In the genomic region with DNA sequence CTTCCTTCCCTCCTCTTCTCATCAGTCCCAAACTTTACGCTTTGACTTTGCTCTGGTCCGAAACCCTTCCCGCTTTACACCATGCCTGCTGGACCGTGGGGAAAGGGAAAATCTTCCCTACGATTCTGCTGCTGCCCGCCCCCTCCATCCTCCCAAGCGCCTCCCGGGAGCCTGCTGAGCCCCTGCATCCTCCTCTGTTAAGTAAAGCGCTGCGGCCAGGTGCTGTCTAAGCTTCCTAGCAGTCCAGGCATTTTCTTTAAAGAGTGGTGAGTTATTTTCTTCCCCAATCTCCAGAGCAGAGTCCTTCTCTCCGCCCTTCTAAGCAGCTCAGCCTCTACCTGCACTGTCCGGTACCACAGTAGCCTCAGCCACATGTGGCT, we compare ENCODE assay signal across 20 cellular contexts.
DNase-seq lines count a peak whose midpoint lies in the region; ATAC-seq, FAIRE-seq and TF ChIP-seq lines count a peak whose summit lies in the region.
"Had no signal": no experiment of that assay in that cellular context is flagged by ENCODE, and none has a peak within 500 bp of the region (broad histone marks: within the 10 kb centered on the region; RNA-seq: fewer than 3 reads in every experiment).

No MANE protein-coding gene starts in this region.

- H3F3A ChIP-seq in neural progenitor cell (ENCODE audit: low read depth): no peaks in the 10 kb centered on the region

- no peak for FAIRE-seq in GM12892 (lab: Jason Lieb, UNC)
- FAIRE-seq: GM12878 had no signal

- peaks cover 22% of the 10 kb centered on the region for H3K27me3 Mint-ChIP-seq in neural progenitor cell (ENCODE audit: insufficient read depth, low read depth)

- H3K36me3 Mint-ChIP-seq in neural progenitor cell: no peaks in the 10 kb centered on the region

- no peak overlapping the region for H3K4me2 ChIP-seq in neural progenitor cell
- H3K4me2 ChIP-seq: BLaER1 treated with 17β-estradiol and CSF1 and Interleukin-3, amounts not matched to agents 10 nM and 100 nM had no signal

- H3K27ac Mint-ChIP-seq in neural progenitor cell: no peak overlapping the region
- H3K27ac Mint-ChIP-seq: CD4-positive, alpha-beta memory T cell had no signal

- H2AFZ ChIP-seq in neural progenitor cell (replicated peaks): no peak overlapping the region

- H3K36me3 ChIP-seq in neural progenitor cell: no peaks in the 10 kb centered on the region
- H3K36me3 ChIP-seq: BLaER1 treated with 17β-estradiol and CSF1 and Interleukin-3, amounts not matched to agents 10 nM and 100 nM had no signal

- ATAC-seq in HG03135 (IDR thresholded peaks at IDR 0.05; ENCODE audit: unreplicated experiment) (no peak), GM21717 (IDR thresholded peaks at IDR 0.05; ENCODE audit: unreplicated experiment) (no peak)
- ATAC-seq: GM12878 had no signal

- peak overlapping the region; percentile 48 for H3K4me3 ChIP-seq in coronary artery
- no peak overlapping the region for H3K4me3 ChIP-seq in neural progenitor cell
- H3K4me3 ChIP-seq: BLaER1 treated with 17β-estradiol and CSF1 and Interleukin-3, amounts not matched to agents 10 nM and 100 nM; GM12878 had no signal

- TF ChIP-seq CTCF in coronary artery (IDR thresholded peaks at IDR 0.05) (no peak), neural progenitor cell (IDR thresholded peaks at IDR 0.05) (no peak)

- no peaks in the 10 kb centered on the region for H4K20me1 ChIP-seq in neural progenitor cell (ENCODE audit: low read depth)
- H4K20me1 ChIP-seq: BLaER1 treated with 17β-estradiol and CSF1 and Interleukin-3, amounts not matched to agents 10 nM and 100 nM had no signal

- DNase-seq in NCI-H146 (lab: John Stamatoyannopoulos, UW): peak; percentile 1
- DNase-seq in NCI-H146 treated with DMSO at 0.1 percent for 48 hours (lab: John Stamatoyannopoulos, UW; ENCODE audit: unreplicated experiment): no peak
- no peak for DNase-seq in coronary artery (ENCODE audit: low spot score)
- DNase-seq in neural progenitor cell (ENCODE audit: low spot score): peak; percentile 25
- DNase-seq in SKM-1 treated with dmso at 0.1 percent for 144 hours (lab: John Stamatoyannopoulos, UW; ENCODE audit: unreplicated experiment): no peak
- DNase-seq in GM12892 (ENCODE audit: insufficient read length): no peak
- DNase-seq: CD4-positive, alpha-beta memory T cell; DND-41; Karpas-422; MV-4-11; NCI-H1105 treated with DMSO at 0.1 percent for 48 hours; NCI-H1694 treated with DMSO at 0.1 percent for 48 hours; NCI-H2081 treated with DMSO at 0.1 percent for 48 hours; NCI-H526; SHP77 had no signal

- no peak for TF ChIP-seq POLR2A in GM12892 (IDR thresholded peaks at IDR 0.05; ENCODE audit: low read depth, low read length)

- H3K9me3 ChIP-seq in neural progenitor cell (ENCODE audit: low read depth): no peaks in the 10 kb centered on the region

- H3K4me1 Mint-ChIP-seq in neural progenitor cell: peaks cover 29% of the 10 kb centered on the region
- H3K4me1 Mint-ChIP-seq: CD4-positive, alpha-beta memory T cell had no signal

- peak overlapping the region; percentile 22 for H3K4me3 Mint-ChIP-seq in neural progenitor cell
- H3K4me3 Mint-ChIP-seq: CD4-positive, alpha-beta memory T cell had no signal

- H3K27ac ChIP-seq in coronary artery: peak overlapping the region in 1 of 2 donors; percentile 67
- H3K27ac ChIP-seq in neural progenitor cell: no peak overlapping the region
- H3K27ac ChIP-seq: 22Rv1; BLaER1 treated with 17β-estradiol and CSF1 and Interleukin-3, amounts not matched to agents 10 nM and 100 nM had no signal

- no peaks in the 10 kb centered on the region for H3K79me2 ChIP-seq in neural progenitor cell (ENCODE audit: low read depth)

- H3K27me3 ChIP-seq in neural progenitor cell: no peaks in the 10 kb centered on the region
- H3K27me3 ChIP-seq: BLaER1 treated with 17β-estradiol and CSF1 and Interleukin-3, amounts not matched to agents 10 nM and 100 nM had no signal

- peaks cover 11% of the 10 kb centered on the region for H3K9me3 Mint-ChIP-seq in neural progenitor cell

- no peaks in the 10 kb centered on the region for H3K4me1 ChIP-seq in neural progenitor cell

- no peak overlapping the region for H3K9ac ChIP-seq in neural progenitor cell
- H3K9ac ChIP-seq: BLaER1 treated with 17β-estradiol and CSF1 and Interleukin-3, amounts not matched to agents 10 nM and 100 nM had no signal

Comparison
In these comparisons a context has a peak if more than half of its experiments do, and no peak if none do; other contexts are left out.
1. DNase-seq: peak in NCI-H146 (single experiment) and neural progenitor cell (single experiment); none in NCI-H146 treated with DMSO at 0.1 percent for 48 hours (single experiment), coronary artery (single experiment), SKM-1 treated with dmso at 0.1 percent for 144 hours (single experiment) and GM12892 (single experiment).